ENCODE assay signal across 2 cellular contexts in the genomic region with DNA sequence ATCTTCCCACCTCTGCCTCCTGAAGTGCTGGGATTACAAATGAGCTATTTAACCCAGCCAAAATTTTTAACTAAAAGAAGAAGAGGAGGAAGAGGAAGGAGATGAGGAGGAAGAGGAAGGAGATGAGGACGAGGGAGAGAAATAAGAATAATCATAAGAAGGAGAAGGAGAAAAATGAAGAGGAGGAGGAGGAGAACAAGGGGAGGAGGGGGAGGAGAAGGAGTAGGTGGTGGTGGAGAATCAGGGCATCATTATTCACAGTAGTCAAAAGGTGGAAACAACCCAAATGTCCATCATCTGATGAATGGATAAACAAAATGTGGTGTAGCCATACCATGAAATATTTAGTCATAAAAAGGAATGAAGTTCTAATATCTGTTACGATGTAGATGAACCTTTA.
A peak's percentile ranks its signal among the peaks of the same experiment; 100 is the strongest.
TF ChIP-seq lines count a peak whose summit lies in the region.

No MANE protein-coding gene starts in this region.

TF ChIP-seq in A549, 52 proteins besides CTCF, POLR2A, EP300 and RAD21 (continued from another document):
- TF ChIP-seq EHMT2 (IDR thresholded peaks at IDR 0.05; ENCODE audit: low read depth) (no peak), SREBF2 (IDR thresholded peaks at IDR 0.05) (no peak), ZNF302 (CRISPR knock-in tag; IDR thresholded peaks at IDR 0.05) (no peak), PBX3 (IDR thresholded peaks at IDR 0.05) (no peak)

TF ChIP-seq in K562, 482 proteins besides CTCF, POLR2A, EP300 and RAD21:
- TF ChIP-seq ESRRB (CRISPR knock-in tag; IDR thresholded peaks at IDR 0.05; ENCODE audit: borderline replicate concordance) (no peak), DPF2 (IDR thresholded peaks at IDR 0.05) (no peak), HDGF (IDR thresholded peaks at IDR 0.05) (no peak), ZNF263 (CRISPR knock-in tag; IDR thresholded peaks at IDR 0.05; ENCODE audit: borderline replicate concordance) (peak; percentile 55; the same call in 1 of the 2 replicates)
TF ChIP-seq in K562: peak in this region for 1.
